Comparison of ENCODE assay signal across 1 cellular context in genomic region chr7:16967174-16967868, GRCh38.
TF ChIP-seq lines count a peak whose summit lies in the region.

No MANE protein-coding gene starts in this region.

TF ChIP-seq in WTC11, 78 proteins besides CTCF, POLR2A, EP300 and RAD21 (continued from another document):
- TF ChIP-seq ZNF232 (CRISPR knock-in tag; IDR thresholded peaks at IDR 0.05) (no peak), IRF2 (CRISPR knock-in tag; IDR thresholded peaks at IDR 0.05; ENCODE audit: borderline replicate concordance, low read depth) (no peak), GTF2I (CRISPR knock-in tag; conservative IDR thresholded peaks at IDR 0.05) (no peak), ATF3 (CRISPR knock-in tag; conservative IDR thresholded peaks at IDR 0.05) (no peak), TCF7 (CRISPR knock-in tag; IDR thresholded peaks at IDR 0.05; ENCODE audit: low read depth) (no peak), RORB (CRISPR knock-in tag; IDR thresholded peaks at IDR 0.05) (no peak), ZNF671 (CRISPR knock-in tag; IDR thresholded peaks at IDR 0.05) (no peak)
TF ChIP-seq in WTC11: peak in this region for 0.
